Comparison of ENCODE assay signal across 28 cellular contexts in genomic region chr18:39854291-39854690, GRCh38.
"Had no signal": no experiment of that assay in that cellular context is flagged by ENCODE, and none has a peak within 500 bp of the region (broad histone marks: within the 10 kb centered on the region; RNA-seq: fewer than 3 reads in every experiment).

No MANE protein-coding gene starts in this region.

- H3K4me2 ChIP-seq: neural progenitor cell had no signal

- H2AFZ ChIP-seq: neural progenitor cell had no signal

- DNase-seq: hippocampal formation; kidney glomerular epithelial cell; left cardiac atrium; left lung; lower lobe of right lung; mammary epithelial cell; mesenchymal stem cell; naive thymus-derived CD8-positive, alpha-beta T cell; ovary; retina; right cardiac atrium; stimulated activated CD4-positive, alpha-beta T cell treated with anti-CD3 and anti-CD28 coated beads, Interleukin-12 subunit alpha, Interleukin-12 subunit beta, amount 100 ng/mL, for 4 hours; stimulated activated CD4-positive, alpha-beta T cell treated with anti-CD3 and anti-CD28 coated beads, Interleukin-15, amount 100 ng/mL, for 24 hours; stimulated activated CD4-positive, alpha-beta T cell treated with anti-CD3 and anti-CD28 coated beads, Interleukin-2, amount 100 ng/mL, for 24 hours; stimulated activated CD4-positive, alpha-beta T cell treated with anti-CD3 and anti-CD28 coated beads, Interleukin-4, amount 100 ng/mL, for 1 hour; stimulated activated naive B cell treated with anti-CD40 and anti-IgM and Interleukin-4, amounts not matched to agents 10 μg/mL and 1 μg/mL and 100 μg/mL, for 72 hours; stimulated activated naive CD8-positive, alpha-beta T cell treated with anti-CD3 and anti-CD28 coated beads, Interleukin-15, Interleukin-2, amounts not matched to agents 100 U/mL and 50 U/mL, for 24 hours; stomach; testis; thyroid gland; transverse colon; upper lobe of right lung; uterus had no signal

- H3K27me3 ChIP-seq: left lung, neural progenitor cell, ovary, stomach, testis, thyroid gland, transverse colon, upper lobe of right lung, uterus had no signal

- H3K36me3 ChIP-seq: left lung, lower lobe of right lung, neural progenitor cell, ovary, prostate gland, stomach, thyroid gland, transverse colon, upper lobe of right lung, uterus had no signal

- ATAC-seq: left cardiac atrium; left lung; lower lobe of right lung; naive thymus-derived CD8-positive, alpha-beta T cell; right cardiac atrium; sciatic nerve; stimulated activated naive B cell treated with anti-CD40 and anti-IgM and Interleukin-4, amounts not matched to agents 10 μg/mL and 1 μg/mL and 100 μg/mL, for 72 hours; stimulated activated naive CD8-positive, alpha-beta T cell treated with anti-CD3 and anti-CD28 coated beads, Interleukin-15, Interleukin-2, amounts not matched to agents 100 U/mL and 50 U/mL, for 24 hours; upper lobe of right lung had no signal

- H3K9me3 ChIP-seq: left lung, lower lobe of right lung, ovary, prostate gland, stomach, testis, thyroid gland, transverse colon, upper lobe of right lung, uterus had no signal

- H3K4me1 ChIP-seq: left lung, lower lobe of right lung, prostate gland, stomach, testis, transverse colon, upper lobe of right lung, uterus had no signal

- H3K27ac Mint-ChIP-seq: naive thymus-derived CD8-positive, alpha-beta T cell; nephron; neural progenitor cell; stimulated activated naive B cell treated with anti-CD40 and anti-IgM and Interleukin-4, amounts not matched to agents 10 μg/mL and 1 μg/mL and 100 μg/mL, for 72 hours had no signal

- H3K4me3 ChIP-seq: left lung, lower lobe of right lung, neural progenitor cell, ovary, prostate gland, skin epidermis, stomach, testis, thyroid gland, transverse colon, upper lobe of right lung, uterus had no signal

- H3K27ac ChIP-seq: left lung, lower lobe of right lung, neural progenitor cell, ovary, prostate gland, skin epidermis, stomach, testis, thyroid gland, transverse colon, upper lobe of right lung, uterus had no signal

- H3K9ac ChIP-seq: neural progenitor cell had no signal

- H3K27me3 Mint-ChIP-seq: naive thymus-derived CD8-positive, alpha-beta T cell; stimulated activated naive B cell treated with anti-CD40 and anti-IgM and Interleukin-4, amounts not matched to agents 10 μg/mL and 1 μg/mL and 100 μg/mL, for 72 hours had no signal

- H3K36me3 Mint-ChIP-seq: naive thymus-derived CD8-positive, alpha-beta T cell; neural progenitor cell; stimulated activated naive B cell treated with anti-CD40 and anti-IgM and Interleukin-4, amounts not matched to agents 10 μg/mL and 1 μg/mL and 100 μg/mL, for 72 hours had no signal

- H3K4me1 Mint-ChIP-seq: naive thymus-derived CD8-positive, alpha-beta T cell; nephron; stimulated activated naive B cell treated with anti-CD40 and anti-IgM and Interleukin-4, amounts not matched to agents 10 μg/mL and 1 μg/mL and 100 μg/mL, for 72 hours had no signal

- H3K4me3 Mint-ChIP-seq: naive thymus-derived CD8-positive, alpha-beta T cell; nephron; neural progenitor cell; stimulated activated naive B cell treated with anti-CD40 and anti-IgM and Interleukin-4, amounts not matched to agents 10 μg/mL and 1 μg/mL and 100 μg/mL, for 72 hours had no signal
